ENCODE assay signal across 1 cellular context in genomic region chr1:94061513-94062443, GRCh38.
TF ChIP-seq lines count a peak whose summit lies in the region.

No MANE protein-coding gene starts in this region.

TF ChIP-seq in H1, 55 proteins besides CTCF, POLR2A, EP300 and RAD21:
- no peak for TF ChIP-seq KDM4A (IDR thresholded peaks at IDR 0.05; ENCODE audit: low read depth, low read length, severe bottlenecking)
- TF ChIP-seq MAX (IDR thresholded peaks at IDR 0.05) = 0 out of 2 replicates have a peak, but pooled peaks have one; percentile 15
